In the genomic region with DNA sequence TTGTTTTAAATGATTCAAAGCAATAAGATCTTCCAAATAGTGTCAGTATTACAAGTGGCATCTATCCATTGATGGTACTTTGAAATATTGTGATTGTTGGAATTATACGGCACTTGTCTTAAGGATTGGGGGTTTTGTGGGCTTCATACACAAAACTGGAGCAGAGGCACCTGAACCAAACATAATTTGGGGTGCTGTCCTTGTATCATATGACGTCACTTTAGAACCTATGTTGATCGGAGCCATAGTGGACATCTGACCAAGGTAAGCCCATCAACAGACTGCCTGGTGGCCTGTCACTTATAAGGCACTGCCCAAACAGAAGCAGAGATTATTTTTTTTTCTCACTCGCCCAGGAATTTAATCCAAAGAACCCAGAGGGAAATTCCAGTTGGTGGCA, we compare ENCODE assay signal across 24 cellular contexts. TPM values are rescaled to one million over a fixed set of nuclear protein-coding genes. Genes with fewer than 3 reads are reported as not detected.
DNase-seq lines count a peak whose midpoint lies in the region; ATAC-seq, FAIRE-seq and TF ChIP-seq lines count a peak whose summit lies in the region.
"Had no signal": no experiment of that assay in that cellular context is flagged by ENCODE, and none has a peak within 500 bp of the region (broad histone marks: within the 10 kb centered on the region; RNA-seq: fewer than 3 reads in every experiment).

No MANE protein-coding gene starts in this region.

- H3K4me1 Mint-ChIP-seq in brain = peaks cover 29% of the 10 kb centered on the region

- no peak overlapping the region for H3K27ac ChIP-seq in HepG2 (ENCODE audit: extremely low read length, insufficient read depth, low read length)
- H3K27ac ChIP-seq in right lobe of liver = no peak overlapping the region
- H3K27ac ChIP-seq: 22Rv1; A549; BLaER1 treated with 17β-estradiol and CSF1 and Interleukin-3, amounts not matched to agents 10 nM and 100 nM; C4-2B had no signal

- intact Hi-C loops in HepG2 (cut with micrococcal nuclease; ENCODE audit: unreplicated experiment) = no loop called here
- intact Hi-C loops in right lobe of liver (cut with DNase I) = no loop called here

- H3K27me3 ChIP-seq in HepG2 (ENCODE audit: control insufficient read depth in 1 of 2, insufficient read depth in 2 of 2, low read length in 2 of 2) (peaks cover 0 to 7% of the 10 kb centered on the region in 2 experiments; a peak in 2 of 5 replicates), right lobe of liver (no peaks in the 10 kb centered on the region)
- H3K27me3 ChIP-seq: BLaER1 treated with 17β-estradiol and CSF1 and Interleukin-3, amounts not matched to agents 10 nM and 100 nM had no signal

- H3K36me3 ChIP-seq in HepG2 (replicated peaks in 1 of 2; ENCODE audit: control insufficient read depth in 1 of 2, insufficient read depth in 2 of 2, low read length in 2 of 2) (no peaks in the 10 kb centered on the region), right lobe of liver (no peaks in the 10 kb centered on the region)

- no peak overlapping the region for H2AFZ ChIP-seq in HepG2 (ENCODE audit: low read length)

- H3K9me3 ChIP-seq in HepG2 (ENCODE audit: low read length) = no peaks in the 10 kb centered on the region
- no peaks in the 10 kb centered on the region for H3K9me3 ChIP-seq in right lobe of liver
- H3K9me3 ChIP-seq: A549; BLaER1 treated with 17β-estradiol and CSF1 and Interleukin-3, amounts not matched to agents 10 nM and 100 nM had no signal

- no peak for FAIRE-seq in HepG2 (lab: Jason Lieb, UNC)
- FAIRE-seq: A549, GM12878, GM12892, GM18507 had no signal

- no peak for TF ChIP-seq RAD21 in HepG2 (CRISPR knock-in tag; IDR thresholded peaks at IDR 0.05)

- H3K4me3 ChIP-seq in HepG2 (replicated peaks in 1 of 3; ENCODE audit: insufficient read depth in 1 of 3, low read depth in 2 of 3, low read length in 3 of 3) (no peak overlapping the region), right lobe of liver (no peak overlapping the region)
- H3K4me3 ChIP-seq: A549; BLaER1 treated with 17β-estradiol and CSF1 and Interleukin-3, amounts not matched to agents 10 nM and 100 nM; GM12878 had no signal

- peaks cover 4% of the 10 kb centered on the region for H3K36me3 Mint-ChIP-seq in brain

- DNase-seq in HepG2 (ENCODE audit: low spot score) (no peak), right lobe of liver (no peak), NCI-H2171 (lab: John Stamatoyannopoulos, UW) (no peak)
- DNase-seq: AML-193; CD4-positive, alpha-beta memory T cell; CD8-positive, alpha-beta memory T cell; COR-L47; DMS 273 treated with DMSO at 0.1 percent for 48 hours; DMS153; DMS53; DMS79; DND-41; EL; GDM1 had no signal

- CTCF ChIA-PET in HepG2 (lab: Yijun Ruan, JAX; ENCODE audit: low intra/inter-chr PET ratio, low total read pairs) = no interaction called here

- TF ChIP-seq CTCF in HepG2 (CRISPR knock-in tag; IDR thresholded peaks at IDR 0.05) = no peak
- TF ChIP-seq CTCF in right lobe of liver (IDR thresholded peaks at IDR 0.05) = no peak
- no peak for TF ChIP-seq CTCF in brain (conservative IDR thresholded peaks at IDR 0.05)

- H3K9ac ChIP-seq in HepG2 (ENCODE audit: insufficient read depth, low read depth, low read length) = no peak overlapping the region
- H3K9ac ChIP-seq: BLaER1 treated with 17β-estradiol and CSF1 and Interleukin-3, amounts not matched to agents 10 nM and 100 nM had no signal

- POLR2A ChIA-PET in HepG2 (lab: Yijun Ruan, JAX) = no interaction called here

- WGBS in HepG2 (ENCODE audit: low lambda C conversion rate) = 64% methylated on average over 4 of the region's 4 CpGs
- 94% methylated on average over 4 of the region's 4 CpGs for WGBS in right lobe of liver (ENCODE audit: insufficient coverage, low coverage, low lambda C conversion rate, missing lambda C conversion rate)

- no peaks in the 10 kb centered on the region; the same call in 1 of the 2 replicates for H4K20me1 ChIP-seq in HepG2 (ENCODE audit: insufficient read depth, low read length)

- H3K27me3 Mint-ChIP-seq in brain = peaks cover 9% of the 10 kb centered on the region
- H3K27me3 Mint-ChIP-seq: B cell had no signal

- peaks cover 14% of the 10 kb centered on the region for H3K79me2 ChIP-seq in HepG2 (ENCODE audit: insufficient read depth, low read length)

- in situ Hi-C loops in HepG2 (cut with HindIII; ENCODE audit: extremely low pct_ligation_motif_present, low pct_unique_long_range_greater_than_20kb) = no loop called here

- TF ChIP-seq EP300 in HepG2 (IDR thresholded peaks at IDR 0.05; ENCODE audit: low read depth in 2 of 2, low read length in 2 of 2) (no peak), HepG2 (CRISPR knock-in tag; IDR thresholded peaks at IDR 0.05; ENCODE audit: borderline replicate concordance) (no peak)

- H3K4me1 ChIP-seq in HepG2 (ENCODE audit: insufficient read depth, low read length) = peaks cover 17% of the 10 kb centered on the region
- peaks cover 0 to 22% (median 9%) of the 10 kb centered on the region in 4 donors for H3K4me1 ChIP-seq in right lobe of liver

- peak overlapping the region in 1 of 5 experiments; percentile 74 for H3K4me3 Mint-ChIP-seq in brain
- H3K4me3 Mint-ChIP-seq: B cell; CD4-positive, alpha-beta memory T cell had no signal

- peaks cover 0 to 3% (median 0%) of the 10 kb centered on the region in 5 experiments for H3K9me3 Mint-ChIP-seq in brain
- H3K9me3 Mint-ChIP-seq: CD4-positive, alpha-beta memory T cell; CD8-positive, alpha-beta memory T cell had no signal

- H3K4me2 ChIP-seq in HepG2 (ENCODE audit: low read depth, low read length) = no peak overlapping the region
- H3K4me2 ChIP-seq: A549; BLaER1 treated with 17β-estradiol and CSF1 and Interleukin-3, amounts not matched to agents 10 nM and 100 nM had no signal

- BruUV-seq in HepG2 (replicated peaks; lab: Mats Ljungman, UMichigan) = no TSS peak

- no peak for TF ChIP-seq POLR2A in HepG2 (IDR thresholded peaks at IDR 0.05; ENCODE audit: insufficient read depth in 1 of 2, low read depth in 2 of 2, low read length in 2 of 2)
- TF ChIP-seq POLR2A in right lobe of liver (IDR thresholded peaks at IDR 0.05) = no peak

- H3K27ac Mint-ChIP-seq in brain = peak overlapping the region in 3 of 5 experiments; percentile 43 to 52 (median 51)
- H3K27ac Mint-ChIP-seq: B cell; CD4-positive, alpha-beta memory T cell; CD8-positive, alpha-beta memory T cell had no signal

- ATAC-seq in HepG2 (no peak), right lobe of liver (no peak), GM19328 (IDR thresholded peaks at IDR 0.05; ENCODE audit: unreplicated experiment) (no peak)
- ATAC-seq: A549, GM12878 had no signal

TF ChIP-seq in HepG2, 621 proteins besides CTCF, POLR2A, EP300 and RAD21:
- TF ChIP-seq JUNB (CRISPR knock-in tag; IDR thresholded peaks at IDR 0.05; ENCODE audit: borderline replicate concordance) (no peak), HIVEP1 (CRISPR knock-in tag; IDR thresholded peaks at IDR 0.05) (no peak), MATR3 (CRISPR knock-in tag; IDR thresholded peaks at IDR 0.05) (no peak), KMT2B (CRISPR knock-in tag; IDR thresholded peaks at IDR 0.05) (no peak), ATF7 (IDR thresholded peaks at IDR 0.05) (peak; percentile 93), ATF7 (CRISPR knock-in tag; IDR thresholded peaks at IDR 0.05) (no peak), ZNF772 (CRISPR knock-in tag; IDR thresholded peaks at IDR 0.05) (no peak), TBX2 (CRISPR knock-in tag; IDR thresholded peaks at IDR 0.05; ENCODE audit: borderline replicate concordance) (no peak), CREB1 (IDR thresholded peaks at IDR 0.05) (peak; percentile 88), CREB1 (CRISPR knock-in tag; IDR thresholded peaks at IDR 0.05) (no peak)

RNA-seq across cellular contexts. Expression of a gene that starts 2.9 kb away (rescaled TPM):
- total RNA-seq in HepG2 (2016; rRNA removed; fragmentation: Illumina TruSeq; extraction: Trizol) (17.3 and 28.8 TPM in 2 replicates), right lobe of liver (10 to 100 TPM in 4 of 6 experiments, 1 to 10 TPM in 2; 7.0 to 18.7 (median 10.3) TPM)
- 1.2 TPM in 2 replicates for total RNA-seq in HepG2 (2016; cell fraction: cytosol; rRNA removed; fragmentation: Illumina TruSeq; extraction: Trizol; ENCODE audit: low read depth)
- 16.7 and 29.7 TPM in 2 replicates for total RNA-seq in HepG2 (2016; cell fraction: insoluble cytoplasmic fraction; rRNA removed; fragmentation: Illumina TruSeq; extraction: Trizol)
- 7.4 and 8.9 TPM in 2 replicates for total RNA-seq in HepG2 (2016; cell fraction: membrane; rRNA removed; fragmentation: Illumina TruSeq; extraction: Trizol)
- 14.8 and 15.2 TPM in 2 replicates for total RNA-seq in HepG2 (2016; cell fraction: nucleus; rRNA removed; fragmentation: Illumina TruSeq; extraction: Trizol)
- polyA plus RNA-seq in HepG2 (2011; rRNA removed) (6.4 and 9.7 TPM in 2 replicates), brain (ENCODE audit: insufficient read depth, low read depth, low replicate concordance) (5.3 TPM)
- polyA plus RNA-seq in HepG2 (2011; cell fraction: cytosol; rRNA removed) = 4.2 and 5.5 TPM in 2 replicates
- 2.1 and 2.3 TPM in 2 replicates for polyA plus RNA-seq in HepG2 (2011; cell fraction: nucleus; rRNA removed)
- 7.1 and 9.0 TPM in 2 replicates for polyA plus RNA-seq in HepG2 (2012)
- 0.44 and 0.54 TPM in 2 replicates for polyA plus RNA-seq in HepG2 (2016; cell fraction: cytosol; fragmentation: Illumina TruSeq; extraction: Trizol; ENCODE audit: low read depth)
- 23.4 and 26.0 TPM in 2 replicates for polyA plus RNA-seq in HepG2 (2016; cell fraction: insoluble cytoplasmic fraction; fragmentation: Illumina TruSeq; extraction: Trizol; ENCODE audit: low read depth)
- polyA plus RNA-seq in HepG2 (2016; cell fraction: membrane; fragmentation: Illumina TruSeq; extraction: Trizol; ENCODE audit: low read depth) = 2.5 and 3.4 TPM in 2 replicates
- polyA plus RNA-seq in HepG2 (2016; cell fraction: nucleus; fragmentation: Illumina TruSeq; extraction: Trizol; ENCODE audit: insufficient read depth, low read depth) = 12.2 and 12.6 TPM in 2 replicates
- 8.7 and 20.6 TPM in 2 replicates for polyA minus RNA-seq in HepG2 (2011; rRNA and poly(A)+ RNA removed; ENCODE audit: low replicate concordance)
- 13.6 and 15.7 TPM in 2 replicates for polyA minus RNA-seq in HepG2 (2011; cell fraction: cytosol; rRNA and poly(A)+ RNA removed)
- 15.2 and 16.4 TPM in 2 replicates for polyA minus RNA-seq in HepG2 (2011; cell fraction: nucleus; rRNA and poly(A)+ RNA removed)
